20 cellular contexts compared by ENCODE assay signal in the genomic region with DNA sequence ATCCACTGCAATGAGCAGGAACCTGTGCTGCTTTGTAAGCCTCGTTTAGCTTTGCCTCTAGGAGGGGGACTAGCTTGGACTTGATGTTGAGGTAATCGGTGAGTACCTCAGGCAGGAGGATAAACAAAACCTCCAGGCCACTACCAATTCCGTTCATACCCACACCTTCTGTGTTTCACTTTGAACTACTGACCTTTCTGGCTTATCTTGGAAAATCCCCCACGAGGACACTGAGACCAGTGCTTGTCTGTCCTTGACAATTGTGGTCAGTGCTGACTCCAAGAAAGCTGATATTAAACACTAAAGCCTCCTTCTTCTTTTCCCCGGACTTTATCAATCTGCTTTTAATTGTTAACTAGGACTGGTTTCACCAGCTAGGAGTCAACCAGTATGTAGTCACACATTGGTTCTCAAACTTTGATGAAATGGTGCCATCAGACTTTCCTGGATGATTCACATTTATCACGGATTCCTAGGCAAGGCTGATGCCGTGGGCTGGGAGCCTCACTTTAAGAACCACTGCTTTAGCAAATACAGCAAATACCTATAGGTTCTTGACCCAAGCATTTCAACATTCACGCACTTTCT. TPM values are rescaled to one million over a fixed set of nuclear protein-coding genes. Genes with fewer than 3 reads are reported as not detected.
DNase-seq lines count a peak whose midpoint lies in the region; ATAC-seq, FAIRE-seq and TF ChIP-seq lines count a peak whose summit lies in the region.
"Had no signal": no experiment of that assay in that cellular context is flagged by ENCODE, and none has a peak within 500 bp of the region (broad histone marks: within the 10 kb centered on the region; RNA-seq: fewer than 3 reads in every experiment).

No MANE protein-coding gene starts in this region.

- TF ChIP-seq CTCF in H1 (IDR thresholded peaks at IDR 0.05; ENCODE audit: control extremely low read depth in 1 of 3, insufficient read depth in 1 of 3, low read depth in 1 of 3, low read length in 3 of 3) (no peak), HepG2 (CRISPR knock-in tag; IDR thresholded peaks at IDR 0.05) (no peak), WERI-Rb-1 (IDR thresholded peaks at IDR 0.05; ENCODE audit: low read depth, low read length) (no peak)

- no TSS peak for BruUV-seq in HepG2 (replicated peaks; lab: Mats Ljungman, UMichigan)

- H3K79me2 ChIP-seq in H1 (ENCODE audit: control insufficient read depth in 1 of 2, insufficient read depth in 2 of 2, low read length in 2 of 2) = no peaks in the 10 kb centered on the region
- no peaks in the 10 kb centered on the region for H3K79me2 ChIP-seq in HepG2 (ENCODE audit: insufficient read depth, low read length)

- H3K4me2 ChIP-seq in H1 (ENCODE audit: insufficient read depth in 1 of 2, low read depth in 2 of 2, low read length in 2 of 2) (no peak overlapping the region), HepG2 (ENCODE audit: low read depth, low read length) (peak overlapping the region; percentile 59)
- H3K4me2 ChIP-seq: neural progenitor cell had no signal

- H3K14ac ChIP-seq in H1 (ENCODE audit: insufficient read length) = no peak overlapping the region

- no peak overlapping the region for H2BK12ac ChIP-seq in H1 (ENCODE audit: low read depth, low read length)

- no peak overlapping the region for H3K4ac ChIP-seq in H1 (replicated peaks; ENCODE audit: insufficient read length, low read depth, low read length)

- DNase-seq in AG20443 (ENCODE audit: low spot score) (peak; percentile 40), NCI-H226 (peak; percentile 55), H1 (ENCODE audit: low read depth in 1 of 2, low spot score in 2 of 2) (no peak), HepG2 (ENCODE audit: low spot score) (peak; percentile 75), WERI-Rb-1 (no peak), anterior cingulate cortex (lab: John Stamatoyannopoulos, UW) (no peak)
- no peak for DNase-seq in activated CD4-positive, alpha-beta memory T cell treated with anti-CD3 and anti-CD28 coated beads, Interleukin-2, amount 10 ng/mL, durations not matched to agents 7 days and 5 days
- DNase-seq: activated naive CD8-positive, alpha-beta T cell treated with anti-CD3 and anti-CD28 coated beads for 36 hours; activated T-cell treated with anti-CD3 and anti-CD28 coated beads, Interleukin-2, amount 50 U/mL, for 24 hours; DMS153; erythroblast; MG63; NCI-H2107; NCI-H82; T1000 had no signal

- no peak overlapping the region for H3K23ac ChIP-seq in H1 (ENCODE audit: insufficient read length)

- no peak overlapping the region for H2BK20ac ChIP-seq in H1 (ENCODE audit: low read length)

- H3K27me3 ChIP-seq in H1 (replicated peaks in 1 of 4; ENCODE audit: control insufficient read depth in 3 of 4, extremely low read depth in 1 of 4, insufficient read depth in 3 of 4, low read length in 3 of 4) (no peaks in the 10 kb centered on the region), HepG2 (ENCODE audit: control insufficient read depth in 1 of 2, insufficient read depth in 2 of 2, low read length in 2 of 2) (no peaks in the 10 kb centered on the region; a peak in 1 of 5 replicates), WERI-Rb-1 (ENCODE audit: insufficient read depth, low read depth, severe bottlenecking) (no peaks in the 10 kb centered on the region)
- H3K27me3 ChIP-seq: MG63, neural progenitor cell had no signal

- H3K36me3 Mint-ChIP-seq in activated CD4-positive, alpha-beta memory T cell treated with anti-CD3 and anti-CD28 coated beads, Interleukin-2, amount 10 ng/mL, durations not matched to agents 7 days and 5 days (ENCODE audit: low read depth) = no peaks in the 10 kb centered on the region
- H3K36me3 Mint-ChIP-seq: activated naive CD8-positive, alpha-beta T cell treated with anti-CD3 and anti-CD28 coated beads for 36 hours; neural progenitor cell had no signal

- H3K9ac ChIP-seq in H1 (replicated peaks in 1 of 4; ENCODE audit: extremely low read depth in 1 of 4, low read depth in 3 of 4, low read length in 3 of 4) (no peak overlapping the region), HepG2 (ENCODE audit: insufficient read depth, low read depth, low read length) (no peak overlapping the region)
- H3K9ac ChIP-seq: neural progenitor cell had no signal

- no peak for FAIRE-seq in H1 (lab: Jason Lieb, UNC)
- FAIRE-seq in HepG2 (lab: Jason Lieb, UNC) = peak; percentile 76
- FAIRE-seq: colon had no signal

- H2BK120ac ChIP-seq in H1 (replicated peaks; ENCODE audit: low read depth, low read length) = no peak overlapping the region

- CTCF ChIA-PET in H1 (lab: Charles Lee; ENCODE audit: partially characterized antibody) = interaction anchor here (0.8 to 2.2 kb wide), 3 partner anchors 12 to 44 kb away, joined by 3 to 6 read pairs (median 5); no protein-coding TSS in a partner anchor
- CTCF ChIA-PET in HepG2 (lab: Yijun Ruan, JAX; ENCODE audit: low intra/inter-chr PET ratio, low total read pairs) = no interaction called here
- CTCF ChIA-PET in activated CD4-positive, alpha-beta memory T cell treated with anti-CD3 and anti-CD28 coated beads, Interleukin-2, amount 10 ng/mL, durations not matched to agents 7 days and 5 days (lab: Charles Lee) = no interaction called here

- no peak overlapping the region for H3K56ac ChIP-seq in H1 (replicated peaks; ENCODE audit: insufficient read length, low read depth, low read length)

- no peak overlapping the region for H3K4me3 ChIP-seq in H1 (ENCODE audit: extremely low read depth in 1 of 4, insufficient read depth in 2 of 4, low read depth in 3 of 4, low read length in 4 of 4)
- H3K4me3 ChIP-seq in HepG2 (replicated peaks in 1 of 3; ENCODE audit: insufficient read depth in 1 of 3, low read depth in 2 of 3, low read length in 3 of 3) = no peak overlapping the region
- H3K4me3 ChIP-seq in WERI-Rb-1 (ENCODE audit: low read depth, low read length) = no peak overlapping the region
- H3K4me3 ChIP-seq: lung, MG63, neural progenitor cell had no signal

- H3K4me1 ChIP-seq in H1 (replicated peaks in 1 of 4; ENCODE audit: control insufficient read depth in 3 of 4, insufficient read depth in 4 of 4, low read length in 3 of 4) = peaks cover 0 to 8% (median 0%) of the 10 kb centered on the region in 4 experiments; a peak in 1 of 7 replicates
- H3K4me1 ChIP-seq in HepG2 (ENCODE audit: insufficient read depth, low read length) = peaks cover 35% of the 10 kb centered on the region

- H3K27ac ChIP-seq in H1 (ENCODE audit: low read depth, low read length) (no peak overlapping the region), HepG2 (ENCODE audit: extremely low read length, insufficient read depth, low read length) (no peak overlapping the region), WERI-Rb-1 (no peak overlapping the region)
- H3K27ac ChIP-seq: neural progenitor cell had no signal

- H3K79me1 ChIP-seq in H1 (ENCODE audit: low read depth, low read length) = no peaks in the 10 kb centered on the region

- H3K9me3 ChIP-seq in H1 (ENCODE audit: insufficient read depth in 2 of 2, low read depth in 1 of 2, low read length in 1 of 2) (no peaks in the 10 kb centered on the region), HepG2 (ENCODE audit: low read length) (no peaks in the 10 kb centered on the region), WERI-Rb-1 (ENCODE audit: severe bottlenecking) (no peaks in the 10 kb centered on the region)

- intact Hi-C loops in HepG2 (cut with micrococcal nuclease; ENCODE audit: unreplicated experiment) = loop anchor here (2.0 kb wide), 1 partner anchor 29 kb away; no protein-coding TSS in a partner anchor

- no peak overlapping the region for H4K91ac ChIP-seq in H1 (replicated peaks; ENCODE audit: insufficient read length, low read length)

- ATAC-seq in HepG2 (peak; percentile 62), HG03565 (IDR thresholded peaks at IDR 0.05; ENCODE audit: unreplicated experiment) (no peak)
- ATAC-seq: sciatic nerve had no signal

- no peak overlapping the region for H3K4me3 Mint-ChIP-seq in activated CD4-positive, alpha-beta memory T cell treated with anti-CD3 and anti-CD28 coated beads, Interleukin-2, amount 10 ng/mL, durations not matched to agents 7 days and 5 days
- H3K4me3 Mint-ChIP-seq: activated naive CD8-positive, alpha-beta T cell treated with anti-CD3 and anti-CD28 coated beads for 36 hours; activated T-cell treated with anti-CD3 and anti-CD28 coated beads, Interleukin-2, amount 50 U/mL, for 24 hours; neural progenitor cell had no signal

- H2BK5ac ChIP-seq in H1 (ENCODE audit: low read depth, low read length) = no peak overlapping the region

- H2BK15ac ChIP-seq in H1 (ENCODE audit: low read length) = no peak overlapping the region

- H3K27ac Mint-ChIP-seq in activated CD4-positive, alpha-beta memory T cell treated with anti-CD3 and anti-CD28 coated beads, Interleukin-2, amount 10 ng/mL, durations not matched to agents 7 days and 5 days = no peak overlapping the region
- H3K27ac Mint-ChIP-seq: activated naive CD8-positive, alpha-beta T cell treated with anti-CD3 and anti-CD28 coated beads for 36 hours; activated T-cell treated with anti-CD3 and anti-CD28 coated beads, Interleukin-2, amount 50 U/mL, for 24 hours; neural progenitor cell had no signal

- TF ChIP-seq EP300 in H1 (IDR thresholded peaks at IDR 0.05; ENCODE audit: borderline replicate concordance in 1 of 2, low read depth in 2 of 2, low read length in 2 of 2) (no peak), HepG2 (IDR thresholded peaks at IDR 0.05; ENCODE audit: low read depth in 2 of 2, low read length in 2 of 2) (peak in 1 of 2 experiments; percentile 36; a peak in 1 of 4 replicates), HepG2 (CRISPR knock-in tag; IDR thresholded peaks at IDR 0.05; ENCODE audit: borderline replicate concordance) (no peak)

- H4K8ac ChIP-seq in H1 (ENCODE audit: extremely low read depth, insufficient read depth, low read length) = no peak overlapping the region

- in situ Hi-C loops in HepG2 (cut with HindIII; ENCODE audit: extremely low pct_ligation_motif_present, low pct_unique_long_range_greater_than_20kb) = no loop called here

- no peak for TF ChIP-seq POLR2A in H1 (IDR thresholded peaks at IDR 0.05; ENCODE audit: control extremely low read depth in 1 of 2, low read depth in 2 of 2, low read length in 2 of 2)
- TF ChIP-seq POLR2A in HepG2 (IDR thresholded peaks at IDR 0.05; ENCODE audit: insufficient read depth in 1 of 2, low read depth in 2 of 2, low read length in 2 of 2) = no peak

- TF ChIP-seq RAD21 in H1 (IDR thresholded peaks at IDR 0.05 in 1 of 2, conservative IDR thresholded peaks at IDR 0.05 in 1 of 2; ENCODE audit: low read depth in 2 of 2, low read length in 2 of 2) (no peak), HepG2 (CRISPR knock-in tag; IDR thresholded peaks at IDR 0.05) (no peak)

- H3K4me1 Mint-ChIP-seq in activated CD4-positive, alpha-beta memory T cell treated with anti-CD3 and anti-CD28 coated beads, Interleukin-2, amount 10 ng/mL, durations not matched to agents 7 days and 5 days = no peaks in the 10 kb centered on the region
- H3K4me1 Mint-ChIP-seq: activated naive CD8-positive, alpha-beta T cell treated with anti-CD3 and anti-CD28 coated beads for 36 hours had no signal

- H3K18ac ChIP-seq in H1 (ENCODE audit: extremely low read depth, low read length) = no peak overlapping the region

- H2AK5ac ChIP-seq in H1 (ENCODE audit: low read depth, low read length) = no peak overlapping the region

- POLR2A ChIA-PET in H1 (lab: Charles Lee; ENCODE audit: partially characterized antibody) (no interaction called here), HepG2 (lab: Yijun Ruan, JAX) (no interaction called here)
- POLR2A ChIA-PET in activated CD4-positive, alpha-beta memory T cell treated with anti-CD3 and anti-CD28 coated beads, Interleukin-2, amount 10 ng/mL, durations not matched to agents 7 days and 5 days (lab: Charles Lee) = no interaction called here

- H4K20me1 ChIP-seq in H1 (replicated peaks in 1 of 2; ENCODE audit: control insufficient read depth in 1 of 2, insufficient read depth in 2 of 2, low read length in 2 of 2) (no peaks in the 10 kb centered on the region), HepG2 (ENCODE audit: insufficient read depth, low read length) (no peaks in the 10 kb centered on the region)

- 92% methylated on average over 8 of the region's 8 CpGs; no CpG with 5 or more reads in 1 of the 2 experiments for WGBS in H1 (ENCODE audit: extremely low coverage in 1 of 2, insufficient coverage in 1 of 2, insufficient read length in 1 of 2, insufficient replicate concordance in 2 of 2, low coverage in 1 of 2, low lambda C conversion rate in 2 of 2, missing lambda C conversion rate in 1 of 2), 2 experiments
- 2% methylated on average over 8 of the region's 8 CpGs for WGBS in HepG2 (ENCODE audit: low lambda C conversion rate)

- H4K5ac ChIP-seq in H1 (ENCODE audit: insufficient read length, low read depth, low read length) = no peak overlapping the region

- H3K9me3 Mint-ChIP-seq in activated CD4-positive, alpha-beta memory T cell treated with anti-CD3 and anti-CD28 coated beads, Interleukin-2, amount 10 ng/mL, durations not matched to agents 7 days and 5 days = no peaks in the 10 kb centered on the region
- H3K9me3 Mint-ChIP-seq: activated naive CD8-positive, alpha-beta T cell treated with anti-CD3 and anti-CD28 coated beads for 36 hours; activated T-cell treated with anti-CD3 and anti-CD28 coated beads, Interleukin-2, amount 50 U/mL, for 24 hours had no signal

- H3K27me3 Mint-ChIP-seq in activated CD4-positive, alpha-beta memory T cell treated with anti-CD3 and anti-CD28 coated beads, Interleukin-2, amount 10 ng/mL, durations not matched to agents 7 days and 5 days = peaks cover 1% of the 10 kb centered on the region

- 0 out of 2 replicates have a peak overlapping the region, but pooled peaks have one; percentile 29 for H2AFZ ChIP-seq in H1 (ENCODE audit: low read length)
- H2AFZ ChIP-seq in HepG2 (ENCODE audit: low read length) = no peak overlapping the region
- H2AFZ ChIP-seq: neural progenitor cell had no signal

- H3K23me2 ChIP-seq in H1 (ENCODE audit: low read depth, low read length) = no peaks in the 10 kb centered on the region

- no peaks in the 10 kb centered on the region for H3K36me3 ChIP-seq in H1 (ENCODE audit: control insufficient read depth in 2 of 4, insufficient read depth in 4 of 4, low read length in 3 of 4)
- H3K36me3 ChIP-seq in HepG2 (replicated peaks in 1 of 2; ENCODE audit: control insufficient read depth in 1 of 2, insufficient read depth in 2 of 2, low read length in 2 of 2) = no peaks in the 10 kb centered on the region
- no peaks in the 10 kb centered on the region for H3K36me3 ChIP-seq in WERI-Rb-1
- H3K36me3 ChIP-seq: MG63, neural progenitor cell had no signal

RNA-seq across cellular contexts. Expression of a gene that starts 52.7 kb away (rescaled TPM):
- total RNA-seq in H1 (2021; fragmentation: NEBNext Ultra II Directional; extraction: Animal tissue kit (Norgen Biotek cat#: 25700)) = 0.84 and 1.5 TPM in 2 replicates
- polyA plus RNA-seq in H1 (2011; rRNA removed) (0.08 and 0.26 TPM in 2 replicates), HepG2 (2011; rRNA removed) (0.07 and 0.08 TPM in 2 replicates)
- 0.40 TPM for polyA plus RNA-seq in H1 (2011; cell fraction: cytosol; rRNA removed)
- 0.17 TPM for polyA plus RNA-seq in H1 (2011; cell fraction: nucleus; rRNA removed)
- polyA plus RNA-seq in H1 (2012, experiment 1 of 2) = 0.27 to 1.3 TPM (median 0.63 TPM) in 4 replicates
- not detected for polyA plus RNA-seq in H1 (2012, experiment 2 of 2)
- 1.2 TPM for polyA plus RNA-seq in H1 (2013, experiment 1 of 2)
- 1.1 TPM for polyA plus RNA-seq in H1 (2013, experiment 2 of 2)
- polyA minus RNA-seq in H1 (2011; rRNA and poly(A)+ RNA removed) = 0.41 and 0.66 TPM in 2 replicates
- not detected for polyA minus RNA-seq in H1 (2011; cell fraction: cytosol; rRNA and poly(A)+ RNA removed)
- polyA minus RNA-seq in H1 (2011; cell fraction: nucleus; rRNA and poly(A)+ RNA removed) = 1.4 TPM
- total RNA-seq in HepG2 (2016; rRNA removed; fragmentation: Illumina TruSeq; extraction: Trizol) = not detected in 2 replicates
- not detected in 2 replicates for total RNA-seq in HepG2 (2016; cell fraction: cytosol; rRNA removed; fragmentation: Illumina TruSeq; extraction: Trizol; ENCODE audit: low read depth)
- 0.07 TPM in 1 of 2 replicates, not detected in the other for total RNA-seq in HepG2 (2016; cell fraction: insoluble cytoplasmic fraction; rRNA removed; fragmentation: Illumina TruSeq; extraction: Trizol)
- total RNA-seq in HepG2 (2016; cell fraction: membrane; rRNA removed; fragmentation: Illumina TruSeq; extraction: Trizol) = not detected in 2 replicates
- 0.44 TPM in 1 of 2 replicates, not detected in the other for total RNA-seq in HepG2 (2016; cell fraction: nucleus; rRNA removed; fragmentation: Illumina TruSeq; extraction: Trizol)
- not detected in 2 replicates for polyA plus RNA-seq in HepG2 (2011; cell fraction: cytosol; rRNA removed)
- polyA plus RNA-seq in HepG2 (2011; cell fraction: nucleus; rRNA removed) = 0.03 and 0.09 TPM in 2 replicates
- polyA plus RNA-seq in HepG2 (2012) = 0.05 TPM in 1 of 2 replicates, not detected in the other
- not detected in 2 replicates for polyA plus RNA-seq in HepG2 (2016; cell fraction: cytosol; fragmentation: Illumina TruSeq; extraction: Trizol; ENCODE audit: low read depth)
- polyA plus RNA-seq in HepG2 (2016; cell fraction: insoluble cytoplasmic fraction; fragmentation: Illumina TruSeq; extraction: Trizol; ENCODE audit: low read depth) = not detected in 2 replicates
- not detected in 2 replicates for polyA plus RNA-seq in HepG2 (2016; cell fraction: membrane; fragmentation: Illumina TruSeq; extraction: Trizol; ENCODE audit: low read depth)
- not detected in 2 replicates for polyA plus RNA-seq in HepG2 (2016; cell fraction: nucleus; fragmentation: Illumina TruSeq; extraction: Trizol; ENCODE audit: insufficient read depth, low read depth)
- 0.19 TPM in 1 of 2 replicates, not detected in the other for polyA minus RNA-seq in HepG2 (2011; rRNA and poly(A)+ RNA removed; ENCODE audit: low replicate concordance)
- polyA minus RNA-seq in HepG2 (2011; cell fraction: cytosol; rRNA and poly(A)+ RNA removed) = not detected in 2 replicates
- polyA minus RNA-seq in HepG2 (2011; cell fraction: nucleus; rRNA and poly(A)+ RNA removed) = 0.25 and 0.26 TPM in 2 replicates
- total RNA-seq in activated CD4-positive, alpha-beta memory T cell treated with anti-CD3 and anti-CD28 coated beads, Interleukin-2, amount 10 ng/mL, durations not matched to agents 7 days and 5 days = not detected

Comparison
In these comparisons a context has a peak if more than half of its experiments do, and no peak if none do; other contexts are left out.
1. DNase-seq: peak in AG20443 (single experiment), NCI-H226 (single experiment) and HepG2 (single experiment); none in H1 (0 of 2), activated CD4-positive, alpha-beta memory T cell treated with anti-CD3 and anti-CD28 coated beads, Interleukin-2, amount 10 ng/mL, durations not matched to agents 7 days and 5 days (single experiment), WERI-Rb-1 (single experiment) and anterior cingulate cortex (0 of 58).